8 cellular contexts compared by ENCODE assay signal in genomic region chr11:10899542-10899830, GRCh38. TPM values are rescaled to one million over a fixed set of nuclear protein-coding genes. Genes with fewer than 3 reads are reported as not detected.
DNase-seq lines count a peak whose midpoint lies in the region; ATAC-seq and TF ChIP-seq lines count a peak whose summit lies in the region.

No MANE protein-coding gene starts in this region.

- no peaks in the 10 kb centered on the region for H3K36me3 Mint-ChIP-seq in stimulated activated effector memory CD8-positive, alpha-beta T cell treated with anti-CD3 and anti-CD28 coated beads, Interleukin-12 subunit alpha, Interleukin-12 subunit beta, amount 100 ng/mL, for 72 hours

- H3K27ac Mint-ChIP-seq in stimulated activated effector memory CD8-positive, alpha-beta T cell treated with anti-CD3 and anti-CD28 coated beads, Interleukin-12 subunit alpha, Interleukin-12 subunit beta, amount 100 ng/mL, for 72 hours, result peak overlapping the region; percentile 48

- H3K36me3 ChIP-seq in SK-N-MC (ENCODE audit: insufficient read depth, low read length), result no peaks in the 10 kb centered on the region

- no peaks in the 10 kb centered on the region for H3K9me3 ChIP-seq in SK-N-MC (ENCODE audit: low read depth, low read length)

- H3K4me1 Mint-ChIP-seq in stimulated activated effector memory CD8-positive, alpha-beta T cell treated with anti-CD3 and anti-CD28 coated beads, Interleukin-12 subunit alpha, Interleukin-12 subunit beta, amount 100 ng/mL, for 72 hours, result peaks cover 32% of the 10 kb centered on the region

- peak overlapping the region; percentile 58 for H3K4me3 ChIP-seq in SK-N-MC
- no peak overlapping the region for H3K4me3 ChIP-seq in fibroblast of villous mesenchyme (ENCODE audit: low read depth, low read length)

- peak overlapping the region; percentile 98 for H3K27ac ChIP-seq in SK-N-MC

- peak overlapping the region; percentile 15 for H3K4me3 Mint-ChIP-seq in stimulated activated effector memory CD8-positive, alpha-beta T cell treated with anti-CD3 and anti-CD28 coated beads, Interleukin-12 subunit alpha, Interleukin-12 subunit beta, amount 100 ng/mL, for 72 hours

- H3K9ac ChIP-seq in SK-N-MC (ENCODE audit: insufficient read length), result peak overlapping the region; percentile 67

- peak; percentile 6 for TF ChIP-seq CTCF in fibroblast of villous mesenchyme (IDR thresholded peaks at IDR 0.05; ENCODE audit: insufficient read depth, low read depth, low read length)

- peak; percentile 15 for ATAC-seq in HG02938 (IDR thresholded peaks at IDR 0.05; ENCODE audit: unreplicated experiment)
- peak; percentile 50 for ATAC-seq in stimulated activated effector memory CD8-positive, alpha-beta T cell treated with anti-CD3 and anti-CD28 coated beads, Interleukin-12 subunit alpha, Interleukin-12 subunit beta, amount 100 ng/mL, for 72 hours
- no peak for ATAC-seq in GM19397 (IDR thresholded peaks at IDR 0.05; ENCODE audit: unreplicated experiment)

- H3K9me3 Mint-ChIP-seq in stimulated activated effector memory CD8-positive, alpha-beta T cell treated with anti-CD3 and anti-CD28 coated beads, Interleukin-12 subunit alpha, Interleukin-12 subunit beta, amount 100 ng/mL, for 72 hours, result no peaks in the 10 kb centered on the region

- DNase-seq in SK-N-MC (ENCODE audit: low read depth, low spot score) (no peak), fibroblast of villous mesenchyme (ENCODE audit: low read depth) (no peak), epidermal melanocyte (ENCODE audit: insufficient read length, low spot score) (no peak), superior temporal gyrus (ENCODE audit: extremely low spot score) (no peak)
- DNase-seq in stimulated activated effector memory CD8-positive, alpha-beta T cell treated with anti-CD3 and anti-CD28 coated beads, Interleukin-12 subunit alpha, Interleukin-12 subunit beta, amount 100 ng/mL, for 72 hours (ENCODE audit: low spot score in 2 of 2), result no peak
- no peak for DNase-seq in activated effector memory CD4-positive, alpha-beta T cell treated with anti-CD3 and anti-CD28 coated beads, Interleukin-2, amount 50 U/mL, for 16 hours

RNA-seq across cellular contexts. Expression of gene ZBED5, which starts 41.6 kb away (rescaled TPM):
- total RNA-seq in fibroblast of villous mesenchyme, result 22.5 and 31.1 TPM in 2 replicates
